8 cellular contexts compared by ENCODE assay signal in the genomic region with DNA sequence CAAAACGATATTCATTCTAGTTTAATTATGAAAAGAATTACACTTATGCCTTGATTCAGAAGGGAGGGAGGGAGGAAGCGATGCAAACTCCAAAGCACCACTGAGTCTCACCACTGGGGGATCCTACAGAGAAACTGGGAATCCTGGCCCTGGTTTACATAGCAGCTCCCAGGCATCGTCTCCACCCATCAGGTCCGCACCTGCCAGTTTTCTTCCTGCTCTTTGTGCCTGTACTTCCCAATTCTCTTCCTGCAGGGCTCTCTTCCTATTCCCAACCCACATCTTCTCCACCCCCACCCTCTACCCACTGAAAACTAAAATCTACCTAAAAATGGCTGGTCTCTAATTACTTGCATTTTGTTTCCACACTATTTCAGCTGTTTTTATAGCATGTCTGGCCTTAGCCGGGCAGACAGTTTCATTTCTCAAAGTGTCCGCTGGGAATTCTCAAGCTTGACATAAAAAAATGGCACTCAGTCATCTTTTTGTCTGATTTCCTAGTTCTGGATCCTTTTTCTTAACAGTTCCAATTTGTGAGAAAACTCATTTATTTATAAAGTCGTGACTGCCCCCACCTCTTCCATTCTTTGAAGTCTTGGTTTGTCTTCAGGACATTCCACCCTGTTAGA. TPM values are rescaled to one million over a fixed set of nuclear protein-coding genes. Genes with fewer than 3 reads are reported as not detected.
A peak's percentile ranks its signal among the peaks of the same experiment; 100 is the strongest.
DNase-seq lines count a peak whose midpoint lies in the region; ATAC-seq and TF ChIP-seq lines count a peak whose summit lies in the region.

No MANE protein-coding gene starts in this region.

- no peak overlapping the region for H3K27ac ChIP-seq in OCI-LY7 (ENCODE audit: low read depth, low read length, poor library complexity, severe bottlenecking)

- H3K27ac Mint-ChIP-seq in activated T-cell treated with anti-CD3 and anti-CD28 coated beads, Interleukin-2, amount 50 U/mL, for 24 hours = peak overlapping the region; percentile 89
- peak overlapping the region; percentile 59 for H3K27ac Mint-ChIP-seq in endothelial cell (ENCODE audit: unreplicated experiment)

- H2AFZ ChIP-seq in OCI-LY7 (ENCODE audit: low read length) = no peak overlapping the region

- no peaks in the 10 kb centered on the region for H3K9me2 ChIP-seq in OCI-LY7 (ENCODE audit: insufficient read depth, low read length)

- intact Hi-C loops in OCI-LY7 (cut with micrococcal nuclease; ENCODE audit: unreplicated experiment) = no loop called here

- peaks cover 74% of the 10 kb centered on the region for H3K4me1 ChIP-seq in OCI-LY7 (ENCODE audit: insufficient read depth, low read length, poor library complexity, severe bottlenecking)

- H3K4me2 ChIP-seq in OCI-LY7 (ENCODE audit: low read length) = peak overlapping the region; percentile 96

- no peaks in the 10 kb centered on the region for H3K9me3 Mint-ChIP-seq in activated T-cell treated with anti-CD3 and anti-CD28 coated beads, Interleukin-2, amount 50 U/mL, for 24 hours
- H3K9me3 Mint-ChIP-seq in endothelial cell (ENCODE audit: unreplicated experiment) = no peaks in the 10 kb centered on the region

- no TSS peak for BruUV-seq in OCI-LY7 (replicated peaks; lab: Mats Ljungman, UMichigan)

- POLR2A ChIA-PET in OCI-LY7 (lab: Charles Lee) = interaction anchor here (1.0 to 1.9 kb wide), 5 partner anchors 33 to 170 kb away, joined by 3 to 11 read pairs (median 4); partner anchors contain the start of gene GM2A

- H4K20me1 ChIP-seq in OCI-LY7 (ENCODE audit: insufficient read depth, low read length) = peaks cover 9% of the 10 kb centered on the region; the same call in 1 of the 2 replicates

- H3K36me3 Mint-ChIP-seq in activated T-cell treated with anti-CD3 and anti-CD28 coated beads, Interleukin-2, amount 50 U/mL, for 24 hours (ENCODE audit: low read depth) = peaks cover 57% of the 10 kb centered on the region
- H3K36me3 Mint-ChIP-seq in endothelial cell (ENCODE audit: low read depth, unreplicated experiment) = peaks cover 14% of the 10 kb centered on the region

- ATAC-seq in GM19467 (IDR thresholded peaks at IDR 0.05; ENCODE audit: unreplicated experiment) (no peak), GM19328 (IDR thresholded peaks at IDR 0.05; ENCODE audit: unreplicated experiment) (no peak)

- CTCF ChIA-PET in OCI-LY7 (lab: Charles Lee; ENCODE audit: unreplicated experiment) = no interaction called here

- no peaks in the 10 kb centered on the region for H3K27me3 Mint-ChIP-seq in activated T-cell treated with anti-CD3 and anti-CD28 coated beads, Interleukin-2, amount 50 U/mL, for 24 hours
- H3K27me3 Mint-ChIP-seq in endothelial cell (ENCODE audit: unreplicated experiment) = peaks cover 14% of the 10 kb centered on the region

- peak overlapping the region; percentile 88 for H3K4me3 ChIP-seq in OCI-LY7 (ENCODE audit: low read depth, low read length, poor library complexity, severe bottlenecking)
- H3K4me3 ChIP-seq in retinal pigment epithelial cell (ENCODE audit: low read length) = no peak overlapping the region

- peaks cover 83% of the 10 kb centered on the region for H3K4me1 Mint-ChIP-seq in activated T-cell treated with anti-CD3 and anti-CD28 coated beads, Interleukin-2, amount 50 U/mL, for 24 hours (ENCODE audit: low read depth)
- H3K4me1 Mint-ChIP-seq in endothelial cell (ENCODE audit: unreplicated experiment) = peaks cover 33% of the 10 kb centered on the region

- H3K36me3 ChIP-seq in OCI-LY7 (ENCODE audit: insufficient read depth, low read length) = peaks cover 11% of the 10 kb centered on the region

- TF ChIP-seq CTCF in OCI-LY7 (conservative IDR thresholded peaks at IDR 0.05; ENCODE audit: low read length) (peak; percentile 41; the same call in 1 of the 2 replicates), endothelial cell (IDR thresholded peaks at IDR 0.05; ENCODE audit: unreplicated experiment) (peak; percentile 24), retinal pigment epithelial cell (conservative IDR thresholded peaks at IDR 0.05; ENCODE audit: low read depth, low read length) (peak; percentile 46)

- no peaks in the 10 kb centered on the region for H3K9me3 ChIP-seq in OCI-LY7 (ENCODE audit: low read length)

- no peak for DNase-seq in activated T-cell treated with anti-CD3 and anti-CD28 coated beads, Interleukin-2, amount 50 U/mL, for 24 hours
- DNase-seq in activated T-cell treated with anti-CD3 and anti-CD28 coated beads for 4 hours = no peak
- DNase-seq in OCI-LY7 (ENCODE audit: low spot score) = no peak
- DNase-seq in endothelial cell (ENCODE audit: low spot score) = peak; percentile 34
- no peak for DNase-seq in retinal pigment epithelial cell (ENCODE audit: low read depth)
- no peak for DNase-seq in stimulated activated CD4-positive, alpha-beta T cell treated with anti-CD3 and anti-CD28 coated beads, Interleukin-1b, Interleukin-23, amount 100 ng/mL, for 48 hours

- peaks cover 33% of the 10 kb centered on the region for H3K79me2 ChIP-seq in OCI-LY7 (ENCODE audit: insufficient read depth, low read depth, low read length)

- peak overlapping the region; percentile 81 for H3K4me3 Mint-ChIP-seq in activated T-cell treated with anti-CD3 and anti-CD28 coated beads, Interleukin-2, amount 50 U/mL, for 24 hours
- peak overlapping the region; percentile 59 for H3K4me3 Mint-ChIP-seq in endothelial cell (ENCODE audit: unreplicated experiment)

RNA-seq across cellular contexts. Expression of gene TNIP1, which starts 1.6 kb away (rescaled TPM):
- total RNA-seq in OCI-LY7 (2014; rRNA removed; shearing (Covaris generic)) = 51.4 and 55.9 TPM in 2 replicates
- total RNA-seq in OCI-LY7 (2022) (76.3 and 77.5 TPM in 2 replicates), endothelial cell (ENCODE audit: unreplicated experiment) (76.0 TPM)
